ENCODE assay signal across 1 cellular context in genomic region chr5:151740958-151741373, GRCh38.
TF ChIP-seq lines count a peak whose summit lies in the region.

No MANE protein-coding gene starts in this region.

TF ChIP-seq in HepG2, 621 proteins besides CTCF, POLR2A, EP300 and RAD21:
- TF ChIP-seq CC2D1A (CRISPR knock-in tag; IDR thresholded peaks at IDR 0.05) = 0 out of 2 replicates have a peak, but pooled peaks have one; percentile 24
- no peak for TF ChIP-seq KDM3A (CRISPR knock-in tag; IDR thresholded peaks at IDR 0.05; ENCODE audit: low read depth)
- TF ChIP-seq RBM39 (IDR thresholded peaks at IDR 0.05; ENCODE audit: low read depth, low read length, poor library complexity, severe bottlenecking) = no peak
- no peak for TF ChIP-seq HDAC2 (CRISPR knock-in tag; IDR thresholded peaks at IDR 0.05)
- no peak for TF ChIP-seq ZNF709 (CRISPR knock-in tag; IDR thresholded peaks at IDR 0.05)
- no peak for TF ChIP-seq ZNF660 (CRISPR knock-in tag; IDR thresholded peaks at IDR 0.05; ENCODE audit: borderline replicate concordance, low read depth)
- TF ChIP-seq KIAA2018 (CRISPR knock-in tag; IDR thresholded peaks at IDR 0.05; ENCODE audit: borderline replicate concordance) = no peak
- TF ChIP-seq MIER3 (CRISPR knock-in tag; IDR thresholded peaks at IDR 0.05; ENCODE audit: borderline replicate concordance) = no peak
- TF ChIP-seq ZNF710 (CRISPR knock-in tag; IDR thresholded peaks at IDR 0.05; ENCODE audit: borderline replicate concordance) = no peak
- TF ChIP-seq ZNF281 (CRISPR knock-in tag; IDR thresholded peaks at IDR 0.05; ENCODE audit: borderline replicate concordance) = no peak
- no peak for TF ChIP-seq ONECUT2 (CRISPR knock-in tag; IDR thresholded peaks at IDR 0.05)
- no peak for TF ChIP-seq PAX8 (CRISPR knock-in tag; IDR thresholded peaks at IDR 0.05; ENCODE audit: borderline replicate concordance)
- TF ChIP-seq ARNT2 (CRISPR knock-in tag; IDR thresholded peaks at IDR 0.05; ENCODE audit: low read depth) = 0 out of 2 replicates have a peak, but pooled peaks have one; percentile 9
- TF ChIP-seq ZNF557 (CRISPR knock-in tag; IDR thresholded peaks at IDR 0.05) = no peak
